In the genomic region with DNA sequence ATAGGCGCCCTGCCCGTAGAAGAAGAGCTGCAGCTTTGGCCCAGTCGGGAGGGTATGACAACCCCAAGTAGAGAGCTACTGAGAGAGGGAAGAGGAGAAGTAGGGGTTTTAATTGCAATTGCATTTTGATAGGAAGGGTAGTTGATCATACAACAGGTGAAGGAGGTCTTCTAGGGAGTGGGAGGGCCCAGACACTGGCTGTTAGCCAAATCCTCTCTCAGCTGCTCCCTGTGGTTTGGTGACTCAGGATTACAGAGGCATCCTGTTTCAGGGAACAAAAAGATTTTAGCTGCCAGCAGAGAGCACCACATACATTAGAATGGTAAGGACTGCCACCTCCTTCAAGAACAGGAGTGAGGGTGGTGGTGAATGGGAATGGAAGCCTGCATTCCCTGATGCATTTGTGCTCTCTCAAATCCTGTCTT, we compare ENCODE assay signal across 8 cellular contexts.
DNase-seq lines count a peak whose midpoint lies in the region; ATAC-seq and TF ChIP-seq lines count a peak whose summit lies in the region.

No MANE protein-coding gene starts in this region.

- 82 to 86% methylated on average over 3 of the region's 3 CpGs for WGBS in sigmoid colon, 2 donors

- CTCF ChIA-PET in HEK293 (lab: Yijun Ruan, JAX), result interaction anchor here (0.5 to 2.7 kb wide), 17 partner anchors 13 to 585 kb away, joined by 3 to 21 read pairs (median 3); a partner anchor contains a TSS
- CTCF ChIA-PET in OCI-LY7 (lab: Charles Lee; ENCODE audit: unreplicated experiment), result no interaction called here

- DNase-seq in AG09309 (ENCODE audit: low read depth) (peak; percentile 96), NCI-H460 (ENCODE audit: extremely low read depth, low read depth) (peak; percentile 65), amniotic epithelial cell (ENCODE audit: low read depth) (peak; percentile 95), hepatic stellate cell (ENCODE audit: low spot score) (peak; percentile 60), sigmoid colon (peak; percentile 82), OCI-LY7 (ENCODE audit: low spot score) (no peak)

- H3K36me3 ChIP-seq in HEK293 (ENCODE audit: control insufficient read depth in 2 of 2, insufficient read depth in 1 of 2, low read length in 2 of 2) (no peaks in the 10 kb centered on the region), sigmoid colon (no peaks in the 10 kb centered on the region), OCI-LY7 (ENCODE audit: insufficient read depth, low read length) (no peaks in the 10 kb centered on the region)

- peak; percentile 57 for TF ChIP-seq CTCF in AG09309 (IDR thresholded peaks at IDR 0.05; ENCODE audit: control insufficient read depth, insufficient read depth, low read depth, low read length, missing control alignments)
- TF ChIP-seq CTCF in HEK293 (tag by site-specific recombination; IDR thresholded peaks at IDR 0.05), result peak; percentile 74
- peak in 3 of 4 experiments; percentile 16 to 45 (median 22) for TF ChIP-seq CTCF in sigmoid colon (IDR thresholded peaks at IDR 0.05)
- TF ChIP-seq CTCF in OCI-LY7 (conservative IDR thresholded peaks at IDR 0.05; ENCODE audit: low read length), result no peak

- ATAC-seq in HG03025 (IDR thresholded peaks at IDR 0.05; ENCODE audit: low FRiP score, unreplicated experiment), result no peak

- H3K9me2 ChIP-seq in OCI-LY7 (ENCODE audit: insufficient read depth, low read length), result no peaks in the 10 kb centered on the region

- H3K4me1 ChIP-seq in HEK293 (ENCODE audit: control insufficient read depth, insufficient read depth, low read length) (0 out of 2 replicates have a peak, but pooled peaks cover 3% of the 10 kb centered on the region), sigmoid colon (peaks cover 0 to 39% (median 31%) of the 10 kb centered on the region in 4 donors), OCI-LY7 (ENCODE audit: insufficient read depth, low read length, poor library complexity, severe bottlenecking) (no peaks in the 10 kb centered on the region)

- intact Hi-C loops in sigmoid colon (cut with DNase I), result loop anchor here (1.0 to 10.0 kb wide), 6 partner anchors 185 to 583 kb away; no protein-coding TSS in a partner anchor
- intact Hi-C loops in OCI-LY7 (cut with micrococcal nuclease; ENCODE audit: unreplicated experiment), result no loop called here

- H3K27ac ChIP-seq in HEK293 (ENCODE audit: extremely low read depth, low read depth, low read length), result no peak overlapping the region
- H3K27ac ChIP-seq in sigmoid colon, result peak overlapping the region; percentile 73 to 78 (median 73)
- no peak overlapping the region for H3K27ac ChIP-seq in OCI-LY7 (ENCODE audit: low read depth, low read length, poor library complexity, severe bottlenecking)

- no peaks in the 10 kb centered on the region for H4K20me1 ChIP-seq in OCI-LY7 (ENCODE audit: insufficient read depth, low read length)

- no peak overlapping the region for H3K4me2 ChIP-seq in OCI-LY7 (ENCODE audit: low read length)

- no peaks in the 10 kb centered on the region for H3K9me3 ChIP-seq in HEK293 (ENCODE audit: control insufficient read depth, insufficient read depth, low read depth, low read length)
- no peaks in the 10 kb centered on the region for H3K9me3 ChIP-seq in sigmoid colon
- no peaks in the 10 kb centered on the region for H3K9me3 ChIP-seq in OCI-LY7 (ENCODE audit: low read length)

- H3K4me3 ChIP-seq in AG09309 (ENCODE audit: control insufficient read depth, low read depth, low read length), result no peak overlapping the region
- no peak overlapping the region for H3K4me3 ChIP-seq in HEK293 (ENCODE audit: low read depth, low read length)
- no peak overlapping the region for H3K4me3 ChIP-seq in sigmoid colon
- H3K4me3 ChIP-seq in OCI-LY7 (ENCODE audit: low read depth, low read length, poor library complexity, severe bottlenecking), result no peak overlapping the region

- POLR2A ChIA-PET in HEK293 (lab: Yijun Ruan, JAX), result interaction anchor here (2.0 kb wide), 1 partner anchor 408 kb away, joined by 18 read pairs; a partner anchor contains a TSS
- POLR2A ChIA-PET in OCI-LY7 (lab: Charles Lee), result interaction anchor here (0.7 kb wide), 1 partner anchor 1028 kb away, joined by 3 read pairs; no protein-coding TSS in a partner anchor

- no TSS peak for BruUV-seq in OCI-LY7 (replicated peaks; lab: Mats Ljungman, UMichigan)

- TF ChIP-seq EP300 in sigmoid colon (IDR thresholded peaks at IDR 0.05), result no peak

- no peaks in the 10 kb centered on the region for H3K27me3 ChIP-seq in sigmoid colon

- no peak overlapping the region for H2AFZ ChIP-seq in OCI-LY7 (ENCODE audit: low read length)

- no peaks in the 10 kb centered on the region for H3K79me2 ChIP-seq in OCI-LY7 (ENCODE audit: insufficient read depth, low read depth, low read length)

- no peak for TF ChIP-seq POLR2A in sigmoid colon (IDR thresholded peaks at IDR 0.05)

TF ChIP-seq in HEK293, 187 proteins besides CTCF, POLR2A, EP300 and RAD21 (continues in another document):
- TF ChIP-seq HOXC10 (CRISPR knock-in tag; IDR thresholded peaks at IDR 0.05) (no peak), ZNF610 (tag by site-specific recombination; IDR thresholded peaks at IDR 0.05; ENCODE audit: borderline replicate concordance) (no peak), ZFP37 (tag by site-specific recombination; IDR thresholded peaks at IDR 0.05) (no peak), ZNF654 (tag by site-specific recombination; IDR thresholded peaks at IDR 0.05; ENCODE audit: low read depth) (peak; percentile 81), ZNF155 (tag by site-specific recombination; IDR thresholded peaks at IDR 0.05) (no peak), ZEB2 (tag by site-specific recombination; IDR thresholded peaks at IDR 0.05) (peak; percentile 44; the same call in 1 of the 2 replicates), ZNF404 (tag by site-specific recombination; IDR thresholded peaks at IDR 0.05) (no peak), ZNF530 (tag by site-specific recombination; IDR thresholded peaks at IDR 0.05; ENCODE audit: low read depth) (no peak), ZIC2 (tag by site-specific recombination; IDR thresholded peaks at IDR 0.05) (0 out of 2 replicates have a peak, but pooled peaks have one; percentile 12), ZNF140 (tag by site-specific recombination; IDR thresholded peaks at IDR 0.05) (no peak), ZNF623 (tag by site-specific recombination; IDR thresholded peaks at IDR 0.05) (no peak), ZBTB17 (tag by site-specific recombination; IDR thresholded peaks at IDR 0.05) (peak; percentile 77; the same call in 1 of the 2 replicates)
- TF ChIP-seq, protein P1, sequence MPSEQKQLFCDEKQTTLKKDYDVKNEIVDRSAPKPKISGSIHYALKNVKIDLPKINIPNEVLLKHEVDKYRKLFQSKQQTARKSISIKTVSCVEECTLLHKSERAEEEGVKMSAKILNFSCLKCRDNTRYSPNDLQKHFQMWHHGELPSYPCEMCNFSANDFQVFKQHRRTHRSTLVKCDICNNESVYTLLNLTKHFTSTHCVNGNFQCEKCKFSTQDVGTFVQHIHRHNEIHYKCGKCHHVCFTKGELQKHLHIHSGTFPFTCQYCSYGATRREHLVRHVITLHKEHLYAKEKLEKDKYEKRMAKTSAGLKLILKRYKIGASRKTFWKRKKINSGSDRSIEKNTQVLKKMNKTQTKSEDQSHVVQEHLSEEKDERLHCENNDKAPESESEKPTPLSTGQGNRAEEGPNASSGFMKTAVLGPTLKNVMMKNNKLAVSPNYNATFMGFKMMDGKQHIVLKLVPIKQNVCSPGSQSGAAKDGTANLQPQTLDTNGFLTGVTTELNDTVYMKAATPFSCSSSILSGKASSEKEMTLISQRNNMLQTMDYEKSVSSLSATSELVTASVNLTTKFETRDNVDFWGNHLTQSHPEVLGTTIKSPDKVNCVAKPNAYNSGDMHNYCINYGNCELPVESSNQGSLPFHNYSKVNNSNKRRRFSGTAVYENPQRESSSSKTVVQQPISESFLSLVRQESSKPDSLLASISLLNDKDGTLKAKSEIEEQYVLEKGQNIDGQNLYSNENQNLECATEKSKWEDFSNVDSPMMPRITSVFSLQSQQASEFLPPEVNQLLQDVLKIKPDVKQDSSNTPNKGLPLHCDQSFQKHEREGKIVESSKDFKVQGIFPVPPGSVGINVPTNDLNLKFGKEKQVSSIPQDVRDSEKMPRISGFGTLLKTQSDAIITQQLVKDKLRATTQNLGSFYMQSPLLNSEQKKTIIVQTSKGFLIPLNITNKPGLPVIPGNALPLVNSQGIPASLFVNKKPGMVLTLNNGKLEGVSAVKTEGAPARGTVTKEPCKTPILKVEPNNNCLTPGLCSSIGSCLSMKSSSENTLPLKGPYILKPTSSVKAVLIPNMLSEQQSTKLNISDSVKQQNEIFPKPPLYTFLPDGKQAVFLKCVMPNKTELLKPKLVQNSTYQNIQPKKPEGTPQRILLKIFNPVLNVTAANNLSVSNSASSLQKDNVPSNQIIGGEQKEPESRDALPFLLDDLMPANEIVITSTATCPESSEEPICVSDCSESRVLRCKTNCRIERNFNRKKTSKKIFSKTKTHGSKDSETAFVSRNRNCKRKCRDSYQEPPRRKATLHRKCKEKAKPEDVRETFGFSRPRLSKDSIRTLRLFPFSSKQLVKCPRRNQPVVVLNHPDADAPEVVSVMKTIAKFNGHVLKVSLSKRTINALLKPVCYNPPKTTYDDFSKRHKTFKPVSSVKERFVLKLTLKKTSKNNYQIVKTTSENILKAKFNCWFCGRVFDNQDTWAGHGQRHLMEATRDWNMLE (tag by site-specific recombination; conservative IDR thresholded peaks at IDR 0.05; ENCODE audit: low read depth), result no peak
- TF ChIP-seq, protein P2, sequence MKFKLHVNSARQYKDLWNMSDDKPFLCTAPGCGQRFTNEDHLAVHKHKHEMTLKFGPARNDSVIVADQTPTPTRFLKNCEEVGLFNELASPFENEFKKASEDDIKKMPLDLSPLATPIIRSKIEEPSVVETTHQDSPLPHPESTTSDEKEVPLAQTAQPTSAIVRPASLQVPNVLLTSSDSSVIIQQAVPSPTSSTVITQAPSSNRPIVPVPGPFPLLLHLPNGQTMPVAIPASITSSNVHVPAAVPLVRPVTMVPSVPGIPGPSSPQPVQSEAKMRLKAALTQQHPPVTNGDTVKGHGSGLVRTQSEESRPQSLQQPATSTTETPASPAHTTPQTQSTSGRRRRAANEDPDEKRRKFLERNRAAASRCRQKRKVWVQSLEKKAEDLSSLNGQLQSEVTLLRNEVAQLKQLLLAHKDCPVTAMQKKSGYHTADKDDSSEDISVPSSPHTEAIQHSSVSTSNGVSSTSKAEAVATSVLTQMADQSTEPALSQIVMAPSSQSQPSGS (tag by site-specific recombination; IDR thresholded peaks at IDR 0.05; ENCODE audit: low read depth), result no peak
- TF ChIP-seq, protein P3, sequence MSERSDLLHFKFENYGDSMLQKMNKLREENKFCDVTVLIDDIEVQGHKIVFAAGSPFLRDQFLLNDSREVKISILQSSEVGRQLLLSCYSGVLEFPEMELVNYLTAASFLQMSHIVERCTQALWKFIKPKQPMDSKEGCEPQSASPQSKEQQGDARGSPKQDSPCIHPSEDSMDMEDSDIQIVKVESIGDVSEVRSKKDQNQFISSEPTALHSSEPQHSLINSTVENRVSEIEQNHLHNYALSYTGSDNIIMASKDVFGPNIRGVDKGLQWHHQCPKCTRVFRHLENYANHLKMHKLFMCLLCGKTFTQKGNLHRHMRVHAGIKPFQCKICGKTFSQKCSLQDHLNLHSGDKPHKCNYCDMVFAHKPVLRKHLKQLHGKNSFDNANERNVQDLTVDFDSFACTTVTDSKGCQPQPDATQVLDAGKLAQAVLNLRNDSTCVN (tag by site-specific recombination; optimal IDR thresholded peaks at IDR 0.05), result no peak

Comparison
In these comparisons a context has a peak if more than half of its experiments do, and no peak if none do; other contexts are left out.
1. H3K27ac ChIP-seq: peak in sigmoid colon (4 of 4); none in HEK293 (single experiment) and OCI-LY7 (single experiment).